ENCODE assay signal across 1 cellular context in the genomic region with DNA sequence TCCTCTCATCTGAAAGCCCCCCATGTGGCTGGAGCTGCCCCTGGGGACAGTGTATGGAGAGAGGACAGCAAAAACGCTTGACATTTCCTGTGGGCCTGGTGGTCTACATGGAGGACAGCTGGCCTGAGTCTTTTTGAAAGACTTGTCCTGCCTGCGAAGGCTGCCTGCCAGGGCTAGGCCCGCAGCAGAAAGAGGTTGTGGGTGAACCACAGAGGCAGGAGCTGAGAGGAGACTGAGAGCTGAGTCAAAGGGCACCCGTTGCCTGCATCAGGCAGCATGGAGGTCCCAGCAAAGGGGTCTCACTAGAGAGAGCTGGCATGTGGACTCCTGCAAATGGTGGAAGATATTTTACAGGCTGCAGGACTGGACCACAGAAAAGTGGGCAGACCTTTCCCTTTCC.
TF ChIP-seq lines count a peak whose summit lies in the region.

No MANE protein-coding gene starts in this region.

TF ChIP-seq in K562, 482 proteins besides CTCF, POLR2A, EP300 and RAD21 (continued from another document):
- TF ChIP-seq MAX (CRISPR knock-in tag; IDR thresholded peaks at IDR 0.05) (no peak), NR3C1 (CRISPR knock-in tag; IDR thresholded peaks at IDR 0.05) (no peak), CHCHD3 (CRISPR knock-in tag; IDR thresholded peaks at IDR 0.05) (no peak), HNRNPH1 (optimal IDR thresholded peaks at IDR 0.05; ENCODE audit: low read depth, low read length) (no peak), CHD1 (IDR thresholded peaks at IDR 0.05; ENCODE audit: low read length) (no peak), JUND (IDR thresholded peaks at IDR 0.05; ENCODE audit: borderline replicate concordance, low read depth, low read length) (no peak), JUND (tag; IDR thresholded peaks at IDR 0.05; ENCODE audit: borderline replicate concordance, low read depth, low read length) (no peak), ESRRB (CRISPR knock-in tag; IDR thresholded peaks at IDR 0.05; ENCODE audit: borderline replicate concordance) (no peak), CCNT2 (IDR thresholded peaks at IDR 0.05; ENCODE audit: borderline replicate concordance, extremely low read depth, insufficient read length, low read depth, low read length) (no peak)
- TF ChIP-seq, protein P1, sequence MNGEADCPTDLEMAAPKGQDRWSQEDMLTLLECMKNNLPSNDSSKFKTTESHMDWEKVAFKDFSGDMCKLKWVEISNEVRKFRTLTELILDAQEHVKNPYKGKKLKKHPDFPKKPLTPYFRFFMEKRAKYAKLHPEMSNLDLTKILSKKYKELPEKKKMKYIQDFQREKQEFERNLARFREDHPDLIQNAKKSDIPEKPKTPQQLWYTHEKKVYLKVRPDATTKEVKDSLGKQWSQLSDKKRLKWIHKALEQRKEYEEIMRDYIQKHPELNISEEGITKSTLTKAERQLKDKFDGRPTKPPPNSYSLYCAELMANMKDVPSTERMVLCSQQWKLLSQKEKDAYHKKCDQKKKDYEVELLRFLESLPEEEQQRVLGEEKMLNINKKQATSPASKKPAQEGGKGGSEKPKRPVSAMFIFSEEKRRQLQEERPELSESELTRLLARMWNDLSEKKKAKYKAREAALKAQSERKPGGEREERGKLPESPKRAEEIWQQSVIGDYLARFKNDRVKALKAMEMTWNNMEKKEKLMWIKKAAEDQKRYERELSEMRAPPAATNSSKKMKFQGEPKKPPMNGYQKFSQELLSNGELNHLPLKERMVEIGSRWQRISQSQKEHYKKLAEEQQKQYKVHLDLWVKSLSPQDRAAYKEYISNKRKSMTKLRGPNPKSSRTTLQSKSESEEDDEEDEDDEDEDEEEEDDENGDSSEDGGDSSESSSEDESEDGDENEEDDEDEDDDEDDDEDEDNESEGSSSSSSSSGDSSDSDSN (IDR thresholded peaks at IDR 0.05; ENCODE audit: borderline replicate concordance in 1 of 2, low read depth in 2 of 2, low read length in 2 of 2): no peak
TF ChIP-seq in K562: peak in this region for 0.
